In the genomic region with DNA sequence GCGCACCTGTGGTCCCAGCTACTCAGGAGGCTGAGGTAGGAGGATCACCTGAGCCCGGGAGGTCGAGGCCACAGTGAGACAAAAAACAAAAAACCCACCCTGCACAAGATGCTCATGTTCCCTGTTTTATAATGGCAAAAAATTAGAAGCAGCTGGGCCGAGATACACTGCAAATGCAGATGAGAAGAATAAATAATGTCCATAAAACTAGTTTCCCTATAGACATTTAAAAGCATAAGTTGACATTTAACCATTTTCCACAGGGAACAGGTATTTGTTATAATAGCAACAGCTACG, we compare ENCODE assay signal across 1 cellular context.
TF ChIP-seq lines count a peak whose summit lies in the region.

No MANE protein-coding gene starts in this region.

TF ChIP-seq in GM23338, 12 proteins besides CTCF, POLR2A, EP300 and RAD21 (continued from another document):
- TF ChIP-seq, protein P1, sequence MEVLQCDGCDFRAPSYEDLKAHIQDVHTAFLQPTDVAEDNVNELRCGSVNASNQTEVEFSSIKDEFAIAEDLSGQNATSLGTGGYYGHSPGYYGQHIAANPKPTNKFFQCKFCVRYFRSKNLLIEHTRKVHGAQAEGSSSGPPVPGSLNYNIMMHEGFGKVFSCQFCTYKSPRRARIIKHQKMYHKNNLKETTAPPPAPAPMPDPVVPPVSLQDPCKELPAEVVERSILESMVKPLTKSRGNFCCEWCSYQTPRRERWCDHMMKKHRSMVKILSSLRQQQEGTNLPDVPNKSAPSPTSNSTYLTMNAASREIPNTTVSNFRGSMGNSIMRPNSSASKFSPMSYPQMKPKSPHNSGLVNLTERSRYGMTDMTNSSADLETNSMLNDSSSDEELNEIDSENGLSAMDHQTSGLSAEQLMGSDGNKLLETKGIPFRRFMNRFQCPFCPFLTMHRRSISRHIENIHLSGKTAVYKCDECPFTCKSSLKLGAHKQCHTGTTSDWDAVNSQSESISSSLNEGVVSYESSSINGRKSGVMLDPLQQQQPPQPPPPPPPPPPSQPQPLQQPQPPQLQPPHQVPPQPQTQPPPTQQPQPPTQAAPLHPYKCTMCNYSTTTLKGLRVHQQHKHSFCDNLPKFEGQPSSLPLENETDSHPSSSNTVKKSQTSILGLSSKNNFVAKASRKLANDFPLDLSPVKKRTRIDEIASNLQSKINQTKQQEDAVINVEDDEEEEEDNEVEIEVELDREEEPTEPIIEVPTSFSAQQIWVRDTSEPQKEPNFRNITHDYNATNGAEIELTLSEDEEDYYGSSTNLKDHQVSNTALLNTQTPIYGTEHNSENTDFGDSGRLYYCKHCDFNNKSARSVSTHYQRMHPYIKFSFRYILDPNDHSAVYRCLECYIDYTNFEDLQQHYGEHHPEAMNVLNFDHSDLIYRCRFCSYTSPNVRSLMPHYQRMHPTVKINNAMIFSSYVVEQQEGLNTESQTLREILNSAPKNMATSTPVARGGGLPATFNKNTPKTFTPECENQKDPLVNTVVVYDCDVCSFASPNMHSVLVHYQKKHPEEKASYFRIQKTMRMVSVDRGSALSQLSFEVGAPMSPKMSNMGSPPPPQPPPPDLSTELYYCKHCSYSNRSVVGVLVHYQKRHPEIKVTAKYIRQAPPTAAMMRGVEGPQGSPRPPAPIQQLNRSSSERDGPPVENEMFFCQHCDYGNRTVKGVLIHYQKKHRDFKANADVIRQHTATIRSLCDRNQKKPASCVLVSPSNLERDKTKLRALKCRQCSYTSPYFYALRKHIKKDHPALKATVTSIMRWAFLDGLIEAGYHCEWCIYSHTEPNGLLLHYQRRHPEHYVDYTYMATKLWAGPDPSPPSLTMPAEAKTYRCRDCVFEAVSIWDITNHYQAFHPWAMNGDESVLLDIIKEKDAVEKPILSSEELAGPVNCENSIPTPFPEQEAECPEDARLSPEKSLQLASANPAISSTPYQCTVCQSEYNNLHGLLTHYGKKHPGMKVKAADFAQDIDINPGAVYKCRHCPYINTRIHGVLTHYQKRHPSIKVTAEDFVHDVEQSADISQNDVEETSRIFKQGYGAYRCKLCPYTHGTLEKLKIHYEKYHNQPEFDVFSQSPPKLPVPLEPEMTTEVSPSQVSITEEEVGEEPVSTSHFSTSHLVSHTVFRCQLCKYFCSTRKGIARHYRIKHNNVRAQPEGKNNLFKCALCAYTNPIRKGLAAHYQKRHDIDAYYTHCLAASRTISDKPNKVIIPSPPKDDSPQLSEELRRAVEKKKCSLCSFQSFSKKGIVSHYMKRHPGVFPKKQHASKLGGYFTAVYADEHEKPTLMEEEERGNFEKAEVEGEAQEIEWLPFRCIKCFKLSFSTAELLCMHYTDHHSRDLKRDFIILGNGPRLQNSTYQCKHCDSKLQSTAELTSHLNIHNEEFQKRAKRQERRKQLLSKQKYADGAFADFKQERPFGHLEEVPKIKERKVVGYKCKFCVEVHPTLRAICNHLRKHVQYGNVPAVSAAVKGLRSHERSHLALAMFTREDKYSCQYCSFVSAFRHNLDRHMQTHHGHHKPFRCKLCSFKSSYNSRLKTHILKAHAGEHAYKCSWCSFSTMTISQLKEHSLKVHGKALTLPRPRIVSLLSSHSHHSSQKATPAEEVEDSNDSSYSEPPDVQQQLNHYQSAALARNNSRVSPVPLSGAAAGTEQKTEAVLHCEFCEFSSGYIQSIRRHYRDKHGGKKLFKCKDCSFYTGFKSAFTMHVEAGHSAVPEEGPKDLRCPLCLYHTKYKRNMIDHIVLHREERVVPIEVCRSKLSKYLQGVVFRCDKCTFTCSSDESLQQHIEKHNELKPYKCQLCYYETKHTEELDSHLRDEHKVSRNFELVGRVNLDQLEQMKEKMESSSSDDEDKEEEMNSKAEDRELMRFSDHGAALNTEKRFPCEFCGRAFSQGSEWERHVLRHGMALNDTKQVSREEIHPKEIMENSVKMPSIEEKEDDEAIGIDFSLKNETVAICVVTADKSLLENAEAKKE (CRISPR knock-in tag; IDR thresholded peaks at IDR 0.05): no peak
- no peak for TF ChIP-seq JUNB (IDR thresholded peaks at IDR 0.05; ENCODE audit: unreplicated experiment)
TF ChIP-seq in GM23338: peak in this region for 0.
